16 cellular contexts compared by ENCODE assay signal in genomic region chr4:108149588-108150380, GRCh38. TPM values are rescaled to one million over a fixed set of nuclear protein-coding genes. Genes with fewer than 3 reads are reported as not detected.
A peak's percentile ranks its signal among the peaks of the same experiment; 100 is the strongest.
DNase-seq lines count a peak whose midpoint lies in the region; ATAC-seq, FAIRE-seq and TF ChIP-seq lines count a peak whose summit lies in the region.
"Had no signal": no experiment of that assay in that cellular context is flagged by ENCODE, and none has a peak within 500 bp of the region (broad histone marks: within the 10 kb centered on the region; RNA-seq: fewer than 3 reads in every experiment).

No MANE protein-coding gene starts in this region.

- H2AFZ ChIP-seq in OCI-LY3 (ENCODE audit: low read depth, low read length) = no peak overlapping the region
- H2AFZ ChIP-seq: GM23338 had no signal

- peak overlapping the region; percentile 30; the same call in 1 of the 2 replicates for H3K4me2 ChIP-seq in OCI-LY3 (ENCODE audit: low read length)
- H3K4me2 ChIP-seq: GM23338 had no signal

- WGBS in small intestine, 3 donors = 67 to 73% (median 70%) methylated on average over 3 of the region's 3 CpGs

- H3K36me3 ChIP-seq in OCI-LY3 (replicated peaks; ENCODE audit: low read depth, low read length) (peaks cover 11% of the 10 kb centered on the region), small intestine (ENCODE audit: control insufficient read depth in 2 of 2, insufficient read depth in 2 of 2, low read length in 2 of 2) (no peaks in the 10 kb centered on the region)
- H3K36me3 ChIP-seq: right lobe of liver had no signal

- peaks cover 87% of the 10 kb centered on the region for H3K4me1 Mint-ChIP-seq in activated T-cell treated with anti-CD3 and anti-CD28 coated beads, Interleukin-2, amount 50 U/mL, for 72 hours (ENCODE audit: low read depth)
- H3K4me1 Mint-ChIP-seq: stimulated activated effector memory CD8-positive, alpha-beta T cell treated with anti-CD3 and anti-CD28 coated beads, Interleukin-12 subunit alpha, Interleukin-12 subunit beta, amount 100 ng/mL, for 72 hours had no signal

- no peaks in the 10 kb centered on the region for H3K27me3 Mint-ChIP-seq in activated T-cell treated with anti-CD3 and anti-CD28 coated beads, Interleukin-2, amount 50 U/mL, for 72 hours (ENCODE audit: low read depth)

- H3K36me3 Mint-ChIP-seq in activated T-cell treated with anti-CD3 and anti-CD28 coated beads, Interleukin-2, amount 50 U/mL, for 72 hours (ENCODE audit: insufficient read depth in 2 of 2) = peaks cover 11 to 19% of the 10 kb centered on the region in 2 donors
- H3K36me3 Mint-ChIP-seq: stimulated activated effector memory CD8-positive, alpha-beta T cell treated with anti-CD3 and anti-CD28 coated beads, Interleukin-12 subunit alpha, Interleukin-12 subunit beta, amount 100 ng/mL, for 72 hours had no signal

- H3K27me3 ChIP-seq in OCI-LY3 (ENCODE audit: low read depth, low read length) = no peaks in the 10 kb centered on the region
- no peaks in the 10 kb centered on the region for H3K27me3 ChIP-seq in small intestine (ENCODE audit: control insufficient read depth in 2 of 2, insufficient read depth in 2 of 2, low read length in 2 of 2)
- H3K27me3 ChIP-seq: right lobe of liver had no signal

- no peaks in the 10 kb centered on the region for H3K9me3 Mint-ChIP-seq in activated T-cell treated with anti-CD3 and anti-CD28 coated beads, Interleukin-2, amount 50 U/mL, for 72 hours
- H3K9me3 Mint-ChIP-seq: activated naive CD4-positive, alpha-beta T cell treated with anti-CD3 and anti-CD28 coated beads, Interleukin-2, amount 50 U/mL, for 72 hours; central memory CD8-positive, alpha-beta T cell; GM23338; stimulated activated effector memory CD8-positive, alpha-beta T cell treated with anti-CD3 and anti-CD28 coated beads, Interleukin-12 subunit alpha, Interleukin-12 subunit beta, amount 100 ng/mL, for 72 hours had no signal

- H3K4me1 ChIP-seq in OCI-LY3 (ENCODE audit: low read length) (peaks cover 19% of the 10 kb centered on the region), small intestine (ENCODE audit: control insufficient read depth in 2 of 2, insufficient read depth in 1 of 2, low read depth in 1 of 2, low read length in 1 of 2) (no peaks in the 10 kb centered on the region)
- H3K4me1 ChIP-seq: right lobe of liver had no signal

- H3K4me3 ChIP-seq in OCI-LY3 (ENCODE audit: low read length) = no peak overlapping the region
- no peak overlapping the region for H3K4me3 ChIP-seq in choroid plexus epithelial cell (ENCODE audit: low read depth, low read length)
- H3K4me3 ChIP-seq in small intestine (ENCODE audit: low read depth in 1 of 2, low read length in 2 of 2) = no peak overlapping the region
- H3K4me3 ChIP-seq: GM23338, right lobe of liver had no signal

- H3K27ac ChIP-seq in OCI-LY3 (ENCODE audit: low read length) (no peak overlapping the region), small intestine (ENCODE audit: low read depth in 1 of 2, low read length in 1 of 2) (no peak overlapping the region)
- H3K27ac ChIP-seq: right lobe of liver had no signal

- no peaks in the 10 kb centered on the region; the same call in 1 of the 2 replicates for H4K20me1 ChIP-seq in OCI-LY3 (ENCODE audit: insufficient read depth, low read length)

- H3K79me2 ChIP-seq in OCI-LY3 (ENCODE audit: low read length) = peaks cover 19% of the 10 kb centered on the region; the same call in 1 of the 2 replicates

- peak overlapping the region; percentile 60 to 74 for H3K4me3 Mint-ChIP-seq in activated T-cell treated with anti-CD3 and anti-CD28 coated beads, Interleukin-2, amount 50 U/mL, for 72 hours
- H3K4me3 Mint-ChIP-seq: central memory CD8-positive, alpha-beta T cell; GM23338; stimulated activated effector memory CD8-positive, alpha-beta T cell treated with anti-CD3 and anti-CD28 coated beads, Interleukin-12 subunit alpha, Interleukin-12 subunit beta, amount 100 ng/mL, for 72 hours; type B pancreatic cell had no signal

- no peak overlapping the region for H3K9ac ChIP-seq in OCI-LY3 (ENCODE audit: low read length)

- no peak for DNase-seq in activated T-cell treated with anti-CD3 and anti-CD28 coated beads, Interleukin-2, amount 50 U/mL, for 72 hours
- no peak for DNase-seq in activated T-cell treated with anti-CD3 and anti-CD28 coated beads, Interleukin-2, amount 50 U/mL, for 48 hours
- DNase-seq in choroid plexus epithelial cell (ENCODE audit: low read depth) (peak; percentile 49), small intestine (no peak), HPDE6-E6E7 (ENCODE audit: extremely low spot score) (no peak), NOMO-1 (lab: John Stamatoyannopoulos, UW; ENCODE audit: unreplicated experiment in 2 of 2) (no peak), NCI-H1436 treated with DMSO at 0.1 percent for 48 hours (lab: John Stamatoyannopoulos, UW) (no peak)
- DNase-seq: NCI-H2029, right lobe of liver, T-helper 9 cell had no signal

- no peak for TF ChIP-seq CTCF in OCI-LY3 (IDR thresholded peaks at IDR 0.05; ENCODE audit: low read depth, low read length)
- no peak for TF ChIP-seq CTCF in choroid plexus epithelial cell (conservative IDR thresholded peaks at IDR 0.05; ENCODE audit: low read depth, low read length)

- ATAC-seq in activated T-cell treated with anti-CD3 and anti-CD28 coated beads, Interleukin-2, amount 50 U/mL, for 72 hours (replicated peaks in 1 of 2) = no peak
- ATAC-seq: GM23338; right lobe of liver; stimulated activated effector memory CD8-positive, alpha-beta T cell treated with anti-CD3 and anti-CD28 coated beads, Interleukin-12 subunit alpha, Interleukin-12 subunit beta, amount 100 ng/mL, for 72 hours had no signal

- FAIRE-seq in small intestine (lab: Jason Lieb, UNC) = peak; percentile 62

- peak overlapping the region; percentile 87 for H3K27ac Mint-ChIP-seq in activated T-cell treated with anti-CD3 and anti-CD28 coated beads, Interleukin-2, amount 50 U/mL, for 72 hours
- H3K27ac Mint-ChIP-seq: GM23338; stimulated activated effector memory CD8-positive, alpha-beta T cell treated with anti-CD3 and anti-CD28 coated beads, Interleukin-12 subunit alpha, Interleukin-12 subunit beta, amount 100 ng/mL, for 72 hours; type B pancreatic cell had no signal

- H3K9me3 ChIP-seq in OCI-LY3 (ENCODE audit: insufficient read depth, low read length) (no peaks in the 10 kb centered on the region), small intestine (ENCODE audit: control insufficient read depth, low read depth) (no peaks in the 10 kb centered on the region)
- H3K9me3 ChIP-seq: right lobe of liver had no signal

RNA-seq across cellular contexts. Expression of gene LEF1, which starts 18.9 kb away (rescaled TPM):
- 100 to 1,000 TPM; 130 to 175 TPM for total RNA-seq in activated T-cell treated with anti-CD3 and anti-CD28 coated beads, Interleukin-2, amount 50 U/mL, for 72 hours
- polyA plus RNA-seq in small intestine = 1 to 10 TPM in 2 of 3 donors, under 1 TPM in 1; 0.89 to 5.2 (median 2.7) TPM
